Comparison of ENCODE assay signal across 26 cellular contexts in the genomic region with DNA sequence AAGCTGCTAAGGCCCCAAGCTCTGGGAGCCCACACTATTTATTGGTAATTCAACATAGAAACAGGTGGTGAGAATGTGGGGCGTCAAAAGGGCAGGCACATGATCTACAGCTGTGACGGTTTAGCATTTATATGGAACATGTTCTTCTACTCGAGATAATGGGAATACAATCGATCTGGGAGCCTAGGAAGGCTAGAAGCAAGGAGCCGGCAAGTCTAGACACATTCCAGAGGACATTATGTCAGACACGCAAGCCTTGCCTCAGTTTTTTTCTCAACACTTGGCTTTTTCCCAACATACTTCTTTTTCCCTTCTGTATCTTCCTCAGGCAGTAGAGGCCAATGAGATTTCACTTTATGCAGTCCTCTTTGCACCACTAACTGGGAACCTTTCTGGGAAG.
"Had no signal": no experiment of that assay in that cellular context is flagged by ENCODE, and none has a peak within 500 bp of the region (broad histone marks: within the 10 kb centered on the region; RNA-seq: fewer than 3 reads in every experiment).

No MANE protein-coding gene starts in this region.

- H3K27me3 Mint-ChIP-seq: activated CD4-positive, alpha-beta memory T cell treated with anti-CD3 and anti-CD28 coated beads, Interleukin-2, amount 10 ng/mL, durations not matched to agents 7 days and 5 days; activated CD4-positive, alpha-beta T cell treated with anti-CD3 and anti-CD28 coated beads for 36 hours; activated naive CD8-positive, alpha-beta T cell; activated T-helper 17 cell treated with anti-CD3 and anti-CD28 coated beads, Interleukin-2, amount 50 U/mL, for 72 hours; T-cell had no signal

- H3K36me3 ChIP-seq: brain microvascular endothelial cell had no signal

- H3K4me3 Mint-ChIP-seq: activated CD4-positive, alpha-beta memory T cell treated with anti-CD3 and anti-CD28 coated beads, Interleukin-2, amount 10 ng/mL, durations not matched to agents 7 days and 5 days; activated CD4-positive, alpha-beta T cell treated with anti-CD3 and anti-CD28 coated beads for 36 hours; activated naive CD4-positive, alpha-beta T cell treated with anti-CD3 and anti-CD28 coated beads for 36 hours; activated naive CD8-positive, alpha-beta T cell; activated T-helper 17 cell treated with anti-CD3 and anti-CD28 coated beads, Interleukin-2, amount 50 U/mL, for 72 hours; T-cell had no signal

- H3K36me3 Mint-ChIP-seq: activated naive CD8-positive, alpha-beta T cell; T-cell had no signal

- DNase-seq: activated CD4-positive, alpha-beta memory T cell treated with anti-CD3 and anti-CD28 coated beads, Interleukin-2, amount 10 ng/mL, durations not matched to agents 7 days and 5 days; activated CD4-positive, alpha-beta T cell treated with anti-CD3 and anti-CD28 coated beads for 36 hours; activated CD4-positive, alpha-beta T cell treated with anti-CD3 and anti-CD28 coated beads, Interleukin-2, amount 50 U/mL, for 1 hour; activated gamma-delta T cell; activated naive CD4-positive, alpha-beta T cell treated with anti-CD3 and anti-CD28 coated beads for 36 hours; activated T-cell treated with anti-CD3 and anti-CD28 coated beads for 4 hours; activated T-cell treated with anti-CD3 and anti-CD28 coated beads, Interleukin-2, amount 50 U/mL, for 48 hours; amygdala; brain microvascular endothelial cell; caudate nucleus; Karpas-422; NCI-H1048; NCI-H146; NCI-H1930; NCI-H524; NCI-H82; NK-92 treated with Interleukin-12 subunit alpha and Interleukin-12 subunit beta, amount 100 ng/mL, for 24 hours; T-cell; T-helper 2 cell; T1000 had no signal

- H3K27ac Mint-ChIP-seq: activated CD4-positive, alpha-beta memory T cell treated with anti-CD3 and anti-CD28 coated beads, Interleukin-2, amount 10 ng/mL, durations not matched to agents 7 days and 5 days; activated CD4-positive, alpha-beta T cell treated with anti-CD3 and anti-CD28 coated beads for 36 hours; activated naive CD4-positive, alpha-beta T cell treated with anti-CD3 and anti-CD28 coated beads for 36 hours; activated naive CD8-positive, alpha-beta T cell; activated T-helper 17 cell treated with anti-CD3 and anti-CD28 coated beads, Interleukin-2, amount 50 U/mL, for 72 hours; T-cell had no signal

- H3K4me1 Mint-ChIP-seq: activated CD4-positive, alpha-beta memory T cell treated with anti-CD3 and anti-CD28 coated beads, Interleukin-2, amount 10 ng/mL, durations not matched to agents 7 days and 5 days; activated CD4-positive, alpha-beta T cell treated with anti-CD3 and anti-CD28 coated beads for 36 hours; activated T-helper 17 cell treated with anti-CD3 and anti-CD28 coated beads, Interleukin-2, amount 50 U/mL, for 72 hours; T-cell had no signal

- ATAC-seq: activated CD4-positive, alpha-beta T cell treated with anti-CD3 and anti-CD28 coated beads for 36 hours; activated T-helper 17 cell treated with anti-CD3 and anti-CD28 coated beads, Interleukin-2, amount 50 U/mL, for 72 hours; K562; T-cell had no signal

- H3K27me3 ChIP-seq: brain microvascular endothelial cell had no signal

- FAIRE-seq: K562, RCC 7860, TTC549 had no signal

- H3K27ac ChIP-seq: brain microvascular endothelial cell, VCaP had no signal

- H3K4me3 ChIP-seq: K562 had no signal
